Comparison of ENCODE assay signal across 30 cellular contexts in genomic region chr3:149296972-149297371, GRCh38. TPM values are rescaled to one million over a fixed set of nuclear protein-coding genes. Genes with fewer than 3 reads are reported as not detected.
"Had no signal": no experiment of that assay in that cellular context is flagged by ENCODE, and none has a peak within 500 bp of the region (broad histone marks: within the 10 kb centered on the region; RNA-seq: fewer than 3 reads in every experiment).

No MANE protein-coding gene starts in this region.

- H3K9me3 ChIP-seq: sigmoid colon, thoracic aorta, vagina had no signal

- H3K4me1 Mint-ChIP-seq: activated B cell treated with CpG ODN at 0.5 μM for 24 hours; naive thymus-derived CD8-positive, alpha-beta T cell had no signal

- H3K4me3 ChIP-seq: cardiac muscle cell, hepatocyte, left ventricle myocardium inferior, neural progenitor cell, sigmoid colon, thoracic aorta, vagina had no signal

- H2AFZ ChIP-seq: hepatocyte, neural progenitor cell had no signal

- DNase-seq: activated B cell treated with CpG ODN at 0.5 μM for 24 hours; activated CD4-positive, alpha-beta T cell treated with anti-CD3 and anti-CD28 coated beads for 36 hours; activated CD4-positive, alpha-beta T cell treated with anti-CD3 and anti-CD28 coated beads, Interleukin-2, amount 50 U/mL, for 4 hours; activated CD8-positive, alpha-beta memory T cell treated with anti-CD3 and anti-CD28 coated beads for 24 hours; activated CD8-positive, alpha-beta memory T cell treated with anti-CD3 and anti-CD28 coated beads, Interleukin-2, amount 50 U/mL, for 4 hours; activated naive CD4-positive, alpha-beta T cell; activated naive CD8-positive, alpha-beta T cell treated with anti-CD3 and anti-CD28 coated beads for 36 hours; activated T-cell treated with anti-CD3 and anti-CD28 coated beads, Interleukin-2, amount 50 U/mL, for 24 hours; amygdala; effector CD4-positive, alpha-beta T cell; erythroblast; foreskin keratinocyte; glutamatergic neuron; left ventricle myocardium inferior; naive thymus-derived CD8-positive, alpha-beta T cell; retina; sigmoid colon; stimulated activated CD4-positive, alpha-beta T cell treated with anti-CD3 and anti-CD28 coated beads, Interleukin-2, amount 100 ng/mL, for 48 hours; stimulated activated CD8-positive, alpha-beta memory T cell treated with anti-CD3 and anti-CD28 coated beads, Interleukin-4, amount 100 ng/mL, for 48 hours; stimulated activated naive B cell treated with anti-CD40 and anti-IgM and Interleukin-4, amounts not matched to agents 10 μg/mL and 1 μg/mL and 100 μg/mL, for 72 hours; T-helper 9 cell had no signal

- H3K4me1 ChIP-seq: neural progenitor cell had no signal

- H3K36me3 ChIP-seq: cardiac muscle cell, left ventricle myocardium inferior, neural progenitor cell, sigmoid colon, thoracic aorta, vagina had no signal

- H3K36me3 Mint-ChIP-seq: activated naive CD8-positive, alpha-beta T cell treated with anti-CD3 and anti-CD28 coated beads for 36 hours; naive thymus-derived CD8-positive, alpha-beta T cell; neural progenitor cell; stimulated activated naive B cell treated with anti-CD40 and anti-IgM and Interleukin-4, amounts not matched to agents 10 μg/mL and 1 μg/mL and 100 μg/mL, for 72 hours; type B pancreatic cell had no signal

- H3K4me2 ChIP-seq: hepatocyte, neural progenitor cell had no signal

- H3K27me3 ChIP-seq: cardiac muscle cell, foreskin keratinocyte, hepatocyte, neural progenitor cell, sigmoid colon, vagina had no signal

- H3K79me2 ChIP-seq: hepatocyte had no signal

- H3K27me3 Mint-ChIP-seq: activated B cell treated with CpG ODN at 0.5 μM for 24 hours; progenitor cell of endocrine pancreas; stimulated activated naive B cell treated with anti-CD40 and anti-IgM and Interleukin-4, amounts not matched to agents 10 μg/mL and 1 μg/mL and 100 μg/mL, for 72 hours; type B pancreatic cell had no signal

- H3K27ac Mint-ChIP-seq: activated B cell treated with CpG ODN at 0.5 μM for 24 hours; activated CD4-positive, alpha-beta T cell treated with anti-CD3 and anti-CD28 coated beads for 36 hours; activated naive CD8-positive, alpha-beta T cell treated with anti-CD3 and anti-CD28 coated beads for 36 hours; activated T-cell treated with anti-CD3 and anti-CD28 coated beads, Interleukin-2, amount 50 U/mL, for 24 hours; activated T-helper 2 cell treated with anti-CD3 and anti-CD28 coated beads, Interferon-gamma antibody, Interleukin-2, Interleukin-4, amounts not matched to agents 10 μg/mL and 5 μg/mL and 100 μg/mL, durations not matched to agents 14 hours and 24 hours and 36 hours; naive thymus-derived CD8-positive, alpha-beta T cell; neural progenitor cell; progenitor cell of endocrine pancreas; stimulated activated naive B cell treated with anti-CD40 and anti-IgM and Interleukin-4, amounts not matched to agents 10 μg/mL and 1 μg/mL and 100 μg/mL, for 72 hours; type B pancreatic cell had no signal

- H3K4me3 Mint-ChIP-seq: activated B cell treated with CpG ODN at 0.5 μM for 24 hours; activated CD4-positive, alpha-beta T cell treated with anti-CD3 and anti-CD28 coated beads for 36 hours; activated naive CD8-positive, alpha-beta T cell treated with anti-CD3 and anti-CD28 coated beads for 36 hours; activated T-cell treated with anti-CD3 and anti-CD28 coated beads, Interleukin-2, amount 50 U/mL, for 24 hours; naive thymus-derived CD8-positive, alpha-beta T cell; neural progenitor cell; stimulated activated naive B cell treated with anti-CD40 and anti-IgM and Interleukin-4, amounts not matched to agents 10 μg/mL and 1 μg/mL and 100 μg/mL, for 72 hours; type B pancreatic cell had no signal

- ATAC-seq: activated CD4-positive, alpha-beta T cell treated with anti-CD3 and anti-CD28 coated beads for 36 hours; foreskin keratinocyte; naive thymus-derived CD8-positive, alpha-beta T cell; stimulated activated naive B cell treated with anti-CD40 and anti-IgM and Interleukin-4, amounts not matched to agents 10 μg/mL and 1 μg/mL and 100 μg/mL, for 72 hours had no signal

- H3K27ac ChIP-seq: cardiac muscle cell, foreskin keratinocyte, left ventricle myocardium inferior, neural progenitor cell, sigmoid colon, vagina had no signal

- H3K9me3 Mint-ChIP-seq: activated B cell treated with CpG ODN at 0.5 μM for 24 hours; activated naive CD8-positive, alpha-beta T cell treated with anti-CD3 and anti-CD28 coated beads for 36 hours; activated T-cell treated with anti-CD3 and anti-CD28 coated beads, Interleukin-2, amount 50 U/mL, for 24 hours; activated T-helper 2 cell treated with anti-CD3 and anti-CD28 coated beads, Interferon-gamma antibody, Interleukin-2, Interleukin-4, amounts not matched to agents 10 μg/mL and 5 μg/mL and 100 μg/mL, durations not matched to agents 14 hours and 24 hours and 36 hours; naive thymus-derived CD8-positive, alpha-beta T cell had no signal

RNA-seq across cellular contexts. Expression of gene TM4SF18, which starts 36.5 kb away (rescaled TPM):
- total RNA-seq: activated B cell treated with CpG ODN at 0.5 μM for 24 hours; activated CD4-positive, alpha-beta T cell treated with anti-CD3 and anti-CD28 coated beads for 36 hours; activated naive CD8-positive, alpha-beta T cell treated with anti-CD3 and anti-CD28 coated beads for 36 hours; activated T-helper 2 cell treated with anti-CD3 and anti-CD28 coated beads, Interferon-gamma antibody, Interleukin-2, Interleukin-4, amounts not matched to agents 10 μg/mL and 5 μg/mL and 100 μg/mL, durations not matched to agents 14 hours and 24 hours and 36 hours; fibroblast of lung; foreskin keratinocyte; naive thymus-derived CD8-positive, alpha-beta T cell; progenitor cell of endocrine pancreas had no signal
- polyA plus RNA-seq: cardiac muscle cell; fibroblast of lung; foreskin keratinocyte; naive thymus-derived CD8-positive, alpha-beta T cell had no signal
